In the genomic region with DNA sequence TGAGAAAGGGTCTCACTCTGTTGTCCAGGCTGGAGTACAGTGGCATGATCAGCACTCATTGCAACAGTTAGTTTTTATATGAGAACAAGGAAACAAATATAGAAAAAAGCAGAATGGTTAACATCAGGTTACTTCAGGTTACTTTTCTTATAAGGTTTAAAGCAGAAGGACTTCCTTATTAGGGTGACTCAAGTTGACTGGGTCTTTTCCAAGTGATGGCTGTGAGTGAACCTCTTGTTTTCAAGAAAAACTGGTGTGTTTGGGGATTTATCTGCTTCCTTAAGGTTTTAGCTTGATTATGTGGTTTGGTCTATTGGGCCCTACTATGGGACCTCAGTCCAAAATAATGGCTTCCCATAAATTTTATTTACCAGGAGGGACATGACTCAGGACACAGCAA, we compare ENCODE assay signal across 13 cellular contexts.
A peak's percentile ranks its signal among the peaks of the same experiment; 100 is the strongest.
DNase-seq lines count a peak whose midpoint lies in the region; ATAC-seq, FAIRE-seq and TF ChIP-seq lines count a peak whose summit lies in the region.
"Had no signal": no experiment of that assay in that cellular context is flagged by ENCODE, and none has a peak within 500 bp of the region (broad histone marks: within the 10 kb centered on the region; RNA-seq: fewer than 3 reads in every experiment).

No MANE protein-coding gene starts in this region.

- no peaks in the 10 kb centered on the region for H3K79me2 ChIP-seq in KMS-11 (ENCODE audit: insufficient read depth, low read depth)

- intact Hi-C loops in spleen (cut with DNase I; ENCODE audit: low total_unique reads): no loop called here

- POLR2A ChIA-PET in HEK293T (lab: Yijun Ruan, JAX): no interaction called here

- FAIRE-seq in bronchial epithelial cell (lab: Jason Lieb, UNC): no peak

- H3K4me1 ChIP-seq in KMS-11 (ENCODE audit: low read depth, poor library complexity, severe bottlenecking) (peaks cover 34% of the 10 kb centered on the region), spleen (peaks cover 0 to 24% (median 9%) of the 10 kb centered on the region in 6 donors)

- H4K20me1 ChIP-seq in KMS-11 (ENCODE audit: insufficient read depth): no peaks in the 10 kb centered on the region

- no peaks in the 10 kb centered on the region for H3K36me3 ChIP-seq in KMS-11 (ENCODE audit: insufficient read depth)
- no peaks in the 10 kb centered on the region for H3K36me3 ChIP-seq in bronchial epithelial cell (ENCODE audit: control insufficient read depth, insufficient read depth, low read length)
- H3K36me3 ChIP-seq in spleen: no peaks in the 10 kb centered on the region
- H3K36me3 ChIP-seq: heart left ventricle, ovary had no signal

- ATAC-seq in GM21723 (IDR thresholded peaks at IDR 0.05; ENCODE audit: unreplicated experiment): no peak
- ATAC-seq: activated CD8-positive, alpha-beta T cell treated with anti-CD3 and anti-CD28 coated beads for 36 hours; heart left ventricle had no signal

- no peak for TF ChIP-seq POLR2A in spleen (IDR thresholded peaks at IDR 0.05)

- CTCF ChIA-PET in HEK293T (lab: Yijun Ruan, JAX): no interaction called here

- no peak overlapping the region for H3K27ac ChIP-seq in KMS-11
- no peak overlapping the region for H3K27ac ChIP-seq in spleen
- H3K27ac ChIP-seq: ovary had no signal

- peak; percentile 44 for DNase-seq in AG08395 (ENCODE audit: low spot score)
- peak; percentile 61 for DNase-seq in bronchial epithelial cell (ENCODE audit: low read depth)
- DNase-seq in kidney glomerular epithelial cell (lab: John Stamatoyannopoulos, UW): peak; percentile 44
- no peak for DNase-seq in HEK293T (ENCODE audit: extremely low spot score)
- DNase-seq in NCI-H1436 treated with DMSO at 0.1 percent for 48 hours (lab: John Stamatoyannopoulos, UW): no peak
- no peak for DNase-seq in spleen
- DNase-seq: activated CD8-positive, alpha-beta T cell treated with anti-CD3 and anti-CD28 coated beads for 36 hours; activated naive CD4-positive, alpha-beta T cell; GDM1; heart left ventricle; ovary had no signal

- H3K27me3 ChIP-seq in KMS-11 (ENCODE audit: insufficient read depth, low read depth): no peaks in the 10 kb centered on the region
- no peaks in the 10 kb centered on the region for H3K27me3 ChIP-seq in bronchial epithelial cell (ENCODE audit: control insufficient read depth, insufficient read depth, low read length)
- H3K27me3 ChIP-seq in spleen (replicated peaks in 1 of 7): no peaks in the 10 kb centered on the region
- H3K27me3 ChIP-seq: heart left ventricle, ovary had no signal

- H3K9me3 ChIP-seq in spleen: peaks cover 0 to 10% (median 0%) of the 10 kb centered on the region in 8 donors
- H3K9me3 ChIP-seq: ovary had no signal

- no peak overlapping the region for H2AFZ ChIP-seq in KMS-11 (ENCODE audit: low read depth)

- TF ChIP-seq CTCF in KMS-11 (conservative IDR thresholded peaks at IDR 0.05; ENCODE audit: low read depth, low read length): no peak
- TF ChIP-seq CTCF in bronchial epithelial cell (IDR thresholded peaks at IDR 0.05; ENCODE audit: insufficient read depth, low read length, severe bottlenecking): no peak
- no peak for TF ChIP-seq CTCF in spleen (IDR thresholded peaks at IDR 0.05 in 8 of 11, conservative IDR thresholded peaks at IDR 0.05 in 3 of 11)

- no peak overlapping the region for H3K9ac ChIP-seq in KMS-11

- H3K4me2 ChIP-seq in KMS-11: 0 out of 2 replicates have a peak overlapping the region, but pooled peaks have one; percentile 1

- H3K4me3 ChIP-seq in KMS-11 (IDR thresholded peaks at IDR 0.05; ENCODE audit: insufficient read depth, low read depth, low read length) (no peak overlapping the region), bronchial epithelial cell (ENCODE audit: low read depth, low read length) (no peak overlapping the region), spleen (no peak overlapping the region)
- H3K4me3 ChIP-seq: heart left ventricle, ovary had no signal

TF ChIP-seq in HEK293T, 16 proteins besides CTCF, POLR2A, EP300 and RAD21:
- no peak for TF ChIP-seq LEF1 (IDR thresholded peaks at IDR 0.05; ENCODE audit: borderline replicate concordance)
- TF ChIP-seq SP1 (IDR thresholded peaks at IDR 0.05): no peak
- no peak for TF ChIP-seq CTBP1 (IDR thresholded peaks at IDR 0.05; ENCODE audit: borderline replicate concordance)
- TF ChIP-seq FOXK2 (IDR thresholded peaks at IDR 0.05): no peak
- TF ChIP-seq ZNF384 (IDR thresholded peaks at IDR 0.05): no peak
- no peak for TF ChIP-seq HDGF (IDR thresholded peaks at IDR 0.05; ENCODE audit: borderline replicate concordance)
- no peak for TF ChIP-seq ARNT (IDR thresholded peaks at IDR 0.05)
- TF ChIP-seq FOXM1 (IDR thresholded peaks at IDR 0.05; ENCODE audit: borderline replicate concordance): no peak
- no peak for TF ChIP-seq L3MBTL2 (conservative IDR thresholded peaks at IDR 0.05)
- no peak for TF ChIP-seq FOXA1 (IDR thresholded peaks at IDR 0.05)
- TF ChIP-seq NFRKB (IDR thresholded peaks at IDR 0.05): no peak
- TF ChIP-seq SUZ12 (IDR thresholded peaks at IDR 0.05): no peak
- no peak for TF ChIP-seq ELF4 (IDR thresholded peaks at IDR 0.05)
- no peak for TF ChIP-seq BHLHE40 (IDR thresholded peaks at IDR 0.05; ENCODE audit: borderline replicate concordance)
- no peak for TF ChIP-seq TARDBP (IDR thresholded peaks at IDR 0.05)
- TF ChIP-seq, protein P1, sequence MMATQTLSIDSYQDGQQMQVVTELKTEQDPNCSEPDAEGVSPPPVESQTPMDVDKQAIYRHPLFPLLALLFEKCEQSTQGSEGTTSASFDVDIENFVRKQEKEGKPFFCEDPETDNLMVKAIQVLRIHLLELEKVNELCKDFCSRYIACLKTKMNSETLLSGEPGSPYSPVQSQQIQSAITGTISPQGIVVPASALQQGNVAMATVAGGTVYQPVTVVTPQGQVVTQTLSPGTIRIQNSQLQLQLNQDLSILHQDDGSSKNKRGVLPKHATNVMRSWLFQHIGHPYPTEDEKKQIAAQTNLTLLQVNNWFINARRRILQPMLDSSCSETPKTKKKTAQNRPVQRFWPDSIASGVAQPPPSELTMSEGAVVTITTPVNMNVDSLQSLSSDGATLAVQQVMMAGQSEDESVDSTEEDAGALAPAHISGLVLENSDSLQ (IDR thresholded peaks at IDR 0.05): no peak

Comparison
In these comparisons a context has a peak if more than half of its experiments do, and no peak if none do; other contexts are left out.
1. DNase-seq: peak in AG08395 (single experiment), bronchial epithelial cell (single experiment) and kidney glomerular epithelial cell (single experiment); none in HEK293T (single experiment), NCI-H1436 treated with DMSO at 0.1 percent for 48 hours (single experiment) and spleen (single experiment).